8 cellular contexts compared by ENCODE assay signal in genomic region chr1:149792502-149792901, GRCh38. TPM values are rescaled to one million over a fixed set of nuclear protein-coding genes. Genes with fewer than 3 reads are reported as not detected.
DNase-seq lines count a peak whose midpoint lies in the region; ATAC-seq and TF ChIP-seq lines count a peak whose summit lies in the region.
"Not testable (repeated sequence)": the region's sequence is repeated elsewhere in the genome, so short reads cannot be mapped to it uniquely, and the experiment has no call there.

No MANE protein-coding gene starts in this region.

- peak; percentile 69 for ATAC-seq in GM19043 (IDR thresholded peaks at IDR 0.05; ENCODE audit: low read depth, unreplicated experiment)
- peak; percentile 56 for ATAC-seq in HG03139 (IDR thresholded peaks at IDR 0.05; ENCODE audit: unreplicated experiment)
- ATAC-seq in left lobe of liver: peak; percentile 96

- peak; percentile 35 for TF ChIP-seq CTCF in AG10803 (conservative IDR thresholded peaks at IDR 0.05; ENCODE audit: low read length)

- H3K27me3 ChIP-seq in duodenal mucosa (ENCODE audit: control insufficient read depth in 1 of 2, insufficient read depth in 2 of 2, low read length in 2 of 2): not testable (repeated sequence)

- H3K36me3 ChIP-seq in duodenal mucosa (ENCODE audit: control insufficient read depth in 1 of 2, insufficient read depth in 2 of 2, low read length in 2 of 2): not testable (repeated sequence)

- H3K9me3 ChIP-seq in duodenal mucosa (ENCODE audit: control insufficient read depth in 1 of 2, low read length in 2 of 2): not testable (repeated sequence)

- DNase-seq in AG10803 (ENCODE audit: low read depth) (peak; percentile 12), NCI-H69 (lab: John Stamatoyannopoulos, UW) (peak; percentile 67), left lobe of liver (ENCODE audit: low spot score) (peak; percentile 58)
- DNase-seq in activated CD8-positive, alpha-beta memory T cell treated with anti-CD3 and anti-CD28 coated beads for 24 hours: peak; percentile 84
- DNase-seq in stimulated activated CD4-positive, alpha-beta T cell treated with anti-CD3 and anti-CD28 coated beads, Interleukin-12 subunit alpha, Interleukin-12 subunit beta, amount 100 ng/mL, for 4 hours: peak; percentile 48

- H3K9ac ChIP-seq in duodenal mucosa (ENCODE audit: low read depth in 1 of 2, low read length in 2 of 2): not testable (repeated sequence)

- H3K4me1 ChIP-seq in duodenal mucosa (ENCODE audit: control insufficient read depth in 1 of 2, insufficient read depth in 2 of 2, low read length in 2 of 2): not testable (repeated sequence)

- H3K4me3 ChIP-seq in AG10803 (ENCODE audit: low read length) (peak overlapping the region; percentile 54), duodenal mucosa (ENCODE audit: low read depth in 1 of 2, low read length in 2 of 2) (peak overlapping the region; percentile 8 to 57)

- H3K27ac ChIP-seq in duodenal mucosa (ENCODE audit: low read depth, low read length): not testable (repeated sequence)

RNA-seq across cellular contexts. Expression of gene FCGR1A, which starts 10.0 kb away (rescaled TPM):
- total RNA-seq in left lobe of liver: 1.1 TPM

Comparison
In these comparisons a context has a peak if more than half of its experiments do, and no peak if none do; other contexts are left out.
1. DNase-seq: peak in every context shown above with its lines; median percentile 84 in activated CD8-positive, alpha-beta memory T cell treated with anti-CD3 and anti-CD28 coated beads for 24 hours; 67 in NCI-H69; 58 in left lobe of liver; 48 in stimulated activated CD4-positive, alpha-beta T cell treated with anti-CD3 and anti-CD28 coated beads, Interleukin-12 subunit alpha, Interleukin-12 subunit beta, amount 100 ng/mL, for 4 hours; 12 in AG10803.